15 cellular contexts compared by ENCODE assay signal in the genomic region with DNA sequence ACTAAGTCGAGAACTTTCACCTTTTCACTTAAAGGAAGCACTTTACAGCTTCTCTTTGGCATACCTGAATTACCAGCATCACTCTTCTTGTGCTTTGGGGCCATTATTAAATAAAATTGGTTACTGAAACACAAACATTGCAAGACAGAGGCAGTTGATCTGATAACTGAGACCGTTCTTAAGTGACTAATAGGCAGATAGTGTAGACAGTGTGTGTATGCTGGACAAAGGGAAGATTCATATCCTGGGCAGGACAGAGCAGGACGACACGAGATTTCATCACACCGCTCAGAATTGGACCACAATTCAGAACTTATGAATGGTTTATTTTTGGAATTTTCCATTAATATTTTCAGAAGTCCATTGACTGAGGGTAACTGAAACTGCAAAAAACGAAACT.
A peak's percentile ranks its signal among the peaks of the same experiment; 100 is the strongest.
DNase-seq lines count a peak whose midpoint lies in the region; ATAC-seq and TF ChIP-seq lines count a peak whose summit lies in the region.
"Had no signal": no experiment of that assay in that cellular context is flagged by ENCODE, and none has a peak within 500 bp of the region (broad histone marks: within the 10 kb centered on the region; RNA-seq: fewer than 3 reads in every experiment).

No MANE protein-coding gene starts in this region.

- no peaks in the 10 kb centered on the region for H3K27me3 Mint-ChIP-seq in MCF 10A (ENCODE audit: insufficient read depth, unreplicated experiment)

- no peaks in the 10 kb centered on the region for H3K27me3 ChIP-seq in breast epithelium
- H3K27me3 ChIP-seq in body of pancreas = no peaks in the 10 kb centered on the region
- H3K27me3 ChIP-seq in heart left ventricle = no peaks in the 10 kb centered on the region
- H3K27me3 ChIP-seq in skeletal muscle satellite cell (ENCODE audit: control insufficient read depth, insufficient read depth, low read length) = no peaks in the 10 kb centered on the region
- H3K27me3 ChIP-seq in thyroid gland = no peaks in the 10 kb centered on the region
- H3K27me3 ChIP-seq: tibial nerve had no signal

- intact Hi-C loops in MCF 10A (cut with micrococcal nuclease) = no loop called here
- intact Hi-C loops in breast epithelium (cut with DNase I; ENCODE audit: low total_unique reads) = no loop called here
- intact Hi-C loops in body of pancreas (cut with DNase I) = no loop called here
- intact Hi-C loops in heart left ventricle (cut with DNase I) = no loop called here
- intact Hi-C loops in thyroid gland (cut with DNase I) = no loop called here

- peak overlapping the region; percentile 80 for H3K27ac Mint-ChIP-seq in MCF 10A (ENCODE audit: low read depth, unreplicated experiment)
- H3K27ac Mint-ChIP-seq: memory B cell, T-cell had no signal

- peak overlapping the region; percentile 63 for H3K4me3 Mint-ChIP-seq in MCF 10A (ENCODE audit: unreplicated experiment)
- H3K4me3 Mint-ChIP-seq: memory B cell, T-cell had no signal

- peak overlapping the region; percentile 33 for H3K9ac ChIP-seq in skeletal muscle satellite cell (ENCODE audit: low read depth, low read length)
- H3K9ac ChIP-seq: parathyroid adenoma had no signal

- peak overlapping the region; percentile 73 for H3K4me2 ChIP-seq in skeletal muscle satellite cell (ENCODE audit: low read length)

- BruUV-seq in MCF 10A (replicated peaks; lab: Mats Ljungman, UMichigan) = no TSS peak

- ATAC-seq in body of pancreas (peak; percentile 24), heart left ventricle (peak in 3 of 4 donors; percentile 64 to 73 (median 67)), GM21576 (IDR thresholded peaks at IDR 0.05; ENCODE audit: unreplicated experiment) (no peak)
- ATAC-seq: T-cell had no signal

- H3K9me3 ChIP-seq in breast epithelium = no peaks in the 10 kb centered on the region
- no peaks in the 10 kb centered on the region for H3K9me3 ChIP-seq in body of pancreas
- no peaks in the 10 kb centered on the region for H3K9me3 ChIP-seq in heart left ventricle
- no peaks in the 10 kb centered on the region for H3K9me3 ChIP-seq in skeletal muscle satellite cell (replicated peaks; ENCODE audit: low read length)
- H3K9me3 ChIP-seq in thyroid gland = no peaks in the 10 kb centered on the region
- H3K9me3 ChIP-seq: Caco-2, tibial nerve had no signal

- TF ChIP-seq POLR2A in breast epithelium (IDR thresholded peaks at IDR 0.05) (no peak), body of pancreas (IDR thresholded peaks at IDR 0.05) (no peak), heart left ventricle (IDR thresholded peaks at IDR 0.05) (no peak), thyroid gland (IDR thresholded peaks at IDR 0.05) (no peak)

- peaks cover 67% of the 10 kb centered on the region for H3K4me1 Mint-ChIP-seq in MCF 10A (ENCODE audit: insufficient read depth, unreplicated experiment)
- H3K4me1 Mint-ChIP-seq: memory B cell, T-cell had no signal

- no peak overlapping the region for H3K4me3 ChIP-seq in breast epithelium
- no peak overlapping the region for H3K4me3 ChIP-seq in body of pancreas
- no peak overlapping the region for H3K4me3 ChIP-seq in heart left ventricle
- H3K4me3 ChIP-seq in skeletal muscle satellite cell (ENCODE audit: low read length) = peak overlapping the region; percentile 1
- no peak overlapping the region for H3K4me3 ChIP-seq in thyroid gland (replicated peaks in 1 of 3)
- H3K4me3 ChIP-seq: tibial nerve had no signal

- CTCF ChIA-PET in MCF 10A (lab: Yijun Ruan, JAX) = interaction anchor here (0.5 to 0.7 kb wide), 2 partner anchors 184 to 509 kb away, joined by 3 to 4 read pairs; no protein-coding TSS in a partner anchor

- H3K9me3 Mint-ChIP-seq in MCF 10A (ENCODE audit: unreplicated experiment) = no peaks in the 10 kb centered on the region
- H3K9me3 Mint-ChIP-seq: T-cell had no signal

- H3K36me3 ChIP-seq in breast epithelium = no peaks in the 10 kb centered on the region
- no peaks in the 10 kb centered on the region for H3K36me3 ChIP-seq in body of pancreas (replicated peaks in 1 of 2; ENCODE audit: insufficient read depth in 1 of 2, low read depth in 2 of 2)
- no peaks in the 10 kb centered on the region for H3K36me3 ChIP-seq in heart left ventricle
- no peaks in the 10 kb centered on the region for H3K36me3 ChIP-seq in skeletal muscle satellite cell (ENCODE audit: insufficient read depth, low read length)
- no peaks in the 10 kb centered on the region for H3K36me3 ChIP-seq in thyroid gland
- H3K36me3 ChIP-seq: tibial nerve had no signal

- H3K36me3 Mint-ChIP-seq in MCF 10A (ENCODE audit: insufficient read depth, unreplicated experiment) = peaks cover 17% of the 10 kb centered on the region
- H3K36me3 Mint-ChIP-seq: memory B cell, T-cell had no signal

- DNase-seq in MCF 10A (ENCODE audit: unreplicated experiment) (peak; percentile 54), breast epithelium (ENCODE audit: low spot score in 2 of 2) (no peak), body of pancreas (no peak), heart left ventricle (no peak), H4 (ENCODE audit: low spot score) (no peak), thyroid gland (no peak)
- DNase-seq: activated T-cell treated with anti-CD3 and anti-CD28 coated beads, Interleukin-2, amount 50 U/mL, for 1 hour; Caco-2; MV-4-11; T-cell had no signal

- POLR2A ChIA-PET in MCF 10A (lab: Yijun Ruan, JAX) = interaction anchor here (0.8 to 1.6 kb wide), 3 partner anchors 68 to 190 kb away, joined by 3 to 4 read pairs (median 4); no protein-coding TSS in a partner anchor

- WGBS in body of pancreas, 2 donors = 69% methylated on average over 6 of the region's 6 CpGs
- 60 to 78% (median 67%) methylated on average over 6 of the region's 6 CpGs for WGBS in heart left ventricle, 4 donors
- 63 to 81% methylated on average over 6 of the region's 6 CpGs for WGBS in thyroid gland, 2 donors

- H3K27ac ChIP-seq in breast epithelium (peak overlapping the region in 1 of 2 donors; percentile 46), body of pancreas (no peak overlapping the region), heart left ventricle (peak overlapping the region in 10 of 12 donors; percentile 1 to 51 (median 21)), thyroid gland (peak overlapping the region in 1 of 3 donors; percentile 12)
- H3K27ac ChIP-seq: parathyroid adenoma had no signal

- TF ChIP-seq CTCF in MCF 10A (IDR thresholded peaks at IDR 0.05; ENCODE audit: unreplicated experiment) (no peak), breast epithelium (IDR thresholded peaks at IDR 0.05) (no peak), body of pancreas (IDR thresholded peaks at IDR 0.05) (no peak), heart left ventricle (IDR thresholded peaks at IDR 0.05) (no peak), thyroid gland (IDR thresholded peaks at IDR 0.05) (no peak)

- H3K4me1 ChIP-seq in breast epithelium = peaks cover 3 to 15% of the 10 kb centered on the region in 2 donors
- no peaks in the 10 kb centered on the region for H3K4me1 ChIP-seq in body of pancreas
- H3K4me1 ChIP-seq in heart left ventricle = peaks cover 0 to 61% (median 22%) of the 10 kb centered on the region in 12 donors
- H3K4me1 ChIP-seq in skeletal muscle satellite cell (ENCODE audit: control insufficient read depth, insufficient read depth, low read length) = peaks cover 59% of the 10 kb centered on the region
- H3K4me1 ChIP-seq in thyroid gland = peaks cover 0 to 15% of the 10 kb centered on the region in 2 donors
- H3K4me1 ChIP-seq: parathyroid adenoma had no signal

Comparison
In these comparisons a context has a peak if more than half of its experiments do, and no peak if none do; other contexts are left out.
1. H3K27ac ChIP-seq: peak in heart left ventricle (10 of 12); none in body of pancreas (0 of 4).